8 cellular contexts compared by ENCODE assay signal in genomic region chr10:27240212-27240890, GRCh38. TPM values are rescaled to one million over a fixed set of nuclear protein-coding genes. Genes with fewer than 3 reads are reported as not detected.
DNase-seq lines count a peak whose midpoint lies in the region; ATAC-seq and TF ChIP-seq lines count a peak whose summit lies in the region.

A gene with protein sequence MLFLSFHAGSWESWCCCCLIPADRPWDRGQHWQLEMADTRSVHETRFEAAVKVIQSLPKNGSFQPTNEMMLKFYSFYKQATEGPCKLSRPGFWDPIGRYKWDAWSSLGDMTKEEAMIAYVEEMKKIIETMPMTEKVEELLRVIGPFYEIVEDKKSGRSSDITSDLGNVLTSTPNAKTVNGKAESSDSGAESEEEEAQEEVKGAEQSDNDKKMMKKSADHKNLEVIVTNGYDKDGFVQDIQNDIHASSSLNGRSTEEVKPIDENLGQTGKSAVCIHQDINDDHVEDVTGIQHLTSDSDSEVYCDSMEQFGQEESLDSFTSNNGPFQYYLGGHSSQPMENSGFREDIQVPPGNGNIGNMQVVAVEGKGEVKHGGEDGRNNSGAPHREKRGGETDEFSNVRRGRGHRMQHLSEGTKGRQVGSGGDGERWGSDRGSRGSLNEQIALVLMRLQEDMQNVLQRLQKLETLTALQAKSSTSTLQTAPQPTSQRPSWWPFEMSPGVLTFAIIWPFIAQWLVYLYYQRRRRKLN (minus strand): TSS chr10:27240797. CDS start chr10:27240688, 109 bp downstream.

- in situ Hi-C loops in ACHN (cut with HindIII; ENCODE audit: low pct_ligation_motif_present, low pct_unique_long_range_greater_than_20kb, low sequenced_read_pairs): no loop called here

- peaks cover 17 to 69% (median 60%) of the 10 kb centered on the region in 6 donors for H3K4me1 ChIP-seq in spleen

- H3K9me3 ChIP-seq in spleen: no peaks in the 10 kb centered on the region

- no peaks in the 10 kb centered on the region for H3K27me3 ChIP-seq in spleen (replicated peaks in 1 of 7)

- WGBS in spleen, 5 donors: 0% methylated on average over 13 to 48 of the region's 48 CpGs

- peak in 2 of 3 donors; percentile 27 to 63 for TF ChIP-seq POLR2A in spleen (IDR thresholded peaks at IDR 0.05)

- ATAC-seq in GM18858 (IDR thresholded peaks at IDR 0.05; ENCODE audit: unreplicated experiment) (peak; percentile 28), HG03066 (IDR thresholded peaks at IDR 0.05; ENCODE audit: low read depth, unreplicated experiment) (peak; percentile 45)

- DNase-seq in ACHN (peak; percentile 86), NCI-H2227 treated with DMSO at 0.1 percent for 48 hours (lab: John Stamatoyannopoulos, UW) (peak; percentile 68), inferior parietal cortex (ENCODE audit: extremely low spot score) (peak; percentile 59), spleen (peak; percentile 98)
- peak; percentile 55 for DNase-seq in activated CD4-positive, CD25-positive, alpha-beta regulatory T cell treated with anti-CD3 and anti-CD28 coated beads, Interleukin-2, amount 50 U/mL, for 16 hours (ENCODE audit: low read depth, low spot score)
- DNase-seq in central memory CD4-positive, alpha-beta T cell: peak; percentile 59

- H3K4me3 ChIP-seq in spleen: peak within 1 kb of the TSS; percentile 56 to 92 (median 73)

- intact Hi-C loops in spleen (cut with DNase I; ENCODE audit: low total_unique reads): no loop called here

- H3K36me3 ChIP-seq in spleen: peaks cover 0 to 6% (median 0%) of the 10 kb centered on the region in 6 donors

- H3K27ac ChIP-seq in spleen: peak within 1 kb of the TSS; percentile 96 to 100 (median 97)

- peak in 1 of 11 experiments; percentile 20 for TF ChIP-seq CTCF in spleen (IDR thresholded peaks at IDR 0.05 in 8 of 11, conservative IDR thresholded peaks at IDR 0.05 in 3 of 11)

RNA-seq across cellular contexts. Expression of the gene that starts here (rescaled TPM):
- 10 to 100 TPM; 20.8 to 31.2 (median 23.7) TPM for total RNA-seq in spleen
- polyA plus RNA-seq in spleen: 10 to 100 TPM in 1 of 3 donors, 1 to 10 TPM in 2; 7.7 to 12.6 (median 8.4) TPM

Comparison
In these comparisons a context has a peak if more than half of its experiments do, and no peak if none do; other contexts are left out.
1. Peak in every context shown above with its lines: DNase-seq, ATAC-seq, H3K4me3 ChIP-seq and H3K27ac ChIP-seq.